18 cellular contexts compared by ENCODE assay signal in the genomic region with DNA sequence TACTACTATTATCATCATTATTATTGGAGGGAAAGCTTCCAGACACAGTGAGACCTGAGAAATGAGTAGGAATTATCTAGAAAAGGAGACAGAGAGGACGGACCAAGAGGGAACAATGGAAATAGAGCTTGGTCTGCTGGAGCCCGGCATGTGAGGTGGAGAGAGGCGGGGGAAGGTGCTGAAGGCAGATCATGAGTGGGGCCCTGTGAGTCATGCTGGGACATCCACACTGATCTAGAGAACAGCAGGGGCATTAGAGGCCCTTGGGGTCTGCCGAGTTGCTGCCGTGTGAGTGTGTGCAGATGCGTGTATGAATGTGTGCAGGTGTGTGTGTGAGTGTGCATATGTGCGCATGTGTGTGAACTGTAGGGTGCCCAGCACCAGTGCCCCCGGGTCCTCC.
"Had no signal": no experiment of that assay in that cellular context is flagged by ENCODE, and none has a peak within 500 bp of the region (broad histone marks: within the 10 kb centered on the region; RNA-seq: fewer than 3 reads in every experiment).

No MANE protein-coding gene starts in this region.

- H3K36me3 ChIP-seq: gastrocnemius medialis had no signal

- H3K9me3 ChIP-seq: gastrocnemius medialis had no signal

- ATAC-seq: effector memory CD8-positive, alpha-beta T cell; gastrocnemius medialis; left lobe of liver; T-helper 17 cell had no signal

- DNase-seq: activated B cell treated with CpG ODN at 0.5 μM for 24 hours; activated CD4-positive, alpha-beta T cell treated with anti-CD3 and anti-CD28 coated beads, Interleukin-2, amount 10 ng/mL, durations not matched to agents 24 days and 14 days; activated naive CD8-positive, alpha-beta T cell treated with anti-CD3 and anti-CD28 coated beads for 36 hours; central memory CD4-positive, alpha-beta T cell; dermis blood vessel endothelial cell; effector memory CD8-positive, alpha-beta T cell; gastrocnemius medialis; heart right ventricle; midbrain; retina; stimulated activated CD4-positive, alpha-beta T cell treated with anti-CD3 and anti-CD28 coated beads, Interleukin-15, amount 100 ng/mL, for 24 hours; stimulated activated CD4-positive, alpha-beta T cell treated with anti-CD3 and anti-CD28 coated beads, Interleukin-4, amount 100 ng/mL, for 1 hour; stimulated activated naive CD4-positive, alpha-beta T cell treated with Interleukin-2 at 50 U/mL for 16 hours; T-helper 17 cell; upper lobe of left lung had no signal

- H3K27me3 ChIP-seq: gastrocnemius medialis, heart right ventricle, upper lobe of left lung had no signal

- H3K4me3 ChIP-seq: gastrocnemius medialis, heart right ventricle, skin epidermis, upper lobe of left lung had no signal

- H3K27ac ChIP-seq: gastrocnemius medialis, heart right ventricle, parathyroid adenoma, skin epidermis, upper lobe of left lung had no signal

- H3K4me1 ChIP-seq: upper lobe of left lung had no signal
